In genomic region chr15:40930430-40931299, GRCh38 we compare ENCODE assay signal across 8 cellular contexts. TPM values are rescaled to one million over a fixed set of nuclear protein-coding genes. Genes with fewer than 3 reads are reported as not detected.
DNase-seq lines count a peak whose midpoint lies in the region; ATAC-seq and TF ChIP-seq lines count a peak whose summit lies in the region.

No MANE protein-coding gene starts in this region.

- H3K4me3 ChIP-seq in hepatocyte, result peak overlapping the region; percentile 60
- peak overlapping the region; percentile 52 for H3K4me3 ChIP-seq in smooth muscle cell

- peaks cover 55% of the 10 kb centered on the region for H3K27me3 Mint-ChIP-seq in activated naive CD8-positive, alpha-beta T cell treated with anti-CD3 and anti-CD28 coated beads, Interleukin-2, amount 50 U/mL, for 24 hours

- H3K9me3 ChIP-seq in hepatocyte (ENCODE audit: low read depth) (no peaks in the 10 kb centered on the region), smooth muscle cell (replicated peaks; ENCODE audit: low read depth) (no peaks in the 10 kb centered on the region)

- H3K27ac Mint-ChIP-seq in activated naive CD8-positive, alpha-beta T cell treated with anti-CD3 and anti-CD28 coated beads, Interleukin-2, amount 50 U/mL, for 24 hours, result no peak overlapping the region

- H3K9me3 Mint-ChIP-seq in activated naive CD8-positive, alpha-beta T cell treated with anti-CD3 and anti-CD28 coated beads, Interleukin-2, amount 50 U/mL, for 24 hours, result no peaks in the 10 kb centered on the region

- TF ChIP-seq CTCF in hepatocyte (IDR thresholded peaks at IDR 0.05; ENCODE audit: poor library complexity), result peak; percentile 78
- peak; percentile 52 for TF ChIP-seq CTCF in smooth muscle cell (IDR thresholded peaks at IDR 0.05; ENCODE audit: borderline replicate concordance, insufficient read depth, poor library complexity, severe bottlenecking)

- H3K36me3 ChIP-seq in hepatocyte (replicated peaks; ENCODE audit: insufficient read depth, low read depth) (no peaks in the 10 kb centered on the region), smooth muscle cell (ENCODE audit: low read depth) (no peaks in the 10 kb centered on the region)

- H3K4me1 ChIP-seq in hepatocyte (ENCODE audit: insufficient read depth), result peaks cover 73% of the 10 kb centered on the region
- H3K4me1 ChIP-seq in smooth muscle cell (ENCODE audit: low read depth), result peaks cover 47% of the 10 kb centered on the region

- H3K27ac ChIP-seq in hepatocyte, result no peak overlapping the region
- no peak overlapping the region for H3K27ac ChIP-seq in smooth muscle cell (ENCODE audit: low read depth)

- peak; percentile 7 for DNase-seq in DMS79 treated with DMSO at 0.1 percent for 48 hours (lab: John Stamatoyannopoulos, UW)
- DNase-seq in DMS79 (lab: John Stamatoyannopoulos, UW), result no peak
- peak; percentile 14 for DNase-seq in NCI-H82 treated with DMSO at 0.1 percent for 48 hours (lab: John Stamatoyannopoulos, UW; ENCODE audit: unreplicated experiment)
- DNase-seq in activated naive CD8-positive, alpha-beta T cell treated with anti-CD3 and anti-CD28 coated beads, Interleukin-2, amount 50 U/mL, for 24 hours, result peak; percentile 69
- peak; percentile 74 for DNase-seq in hepatocyte (ENCODE audit: low spot score)
- no peak for DNase-seq in smooth muscle cell (lab: John Stamatoyannopoulos, UW; ENCODE audit: unreplicated experiment)
- no peak for DNase-seq in H4 (ENCODE audit: low spot score)

- H3K36me3 Mint-ChIP-seq in activated naive CD8-positive, alpha-beta T cell treated with anti-CD3 and anti-CD28 coated beads, Interleukin-2, amount 50 U/mL, for 24 hours (ENCODE audit: low read depth), result no peaks in the 10 kb centered on the region

- H4K20me1 ChIP-seq in hepatocyte (ENCODE audit: insufficient read depth, poor library complexity, severe bottlenecking) (peaks cover 3% of the 10 kb centered on the region), smooth muscle cell (ENCODE audit: low read depth) (peaks cover 8% of the 10 kb centered on the region)

- peak overlapping the region; percentile 99 for H3K4me2 ChIP-seq in hepatocyte
- peak overlapping the region; percentile 90 for H3K4me2 ChIP-seq in smooth muscle cell

- peaks cover 39% of the 10 kb centered on the region for H3K27me3 ChIP-seq in hepatocyte
- H3K27me3 ChIP-seq in smooth muscle cell (ENCODE audit: low read depth), result peaks cover 87% of the 10 kb centered on the region

- WGBS in hepatocyte (ENCODE audit: low lambda C conversion rate, missing lambda C conversion rate), result 2% methylated on average over 41 of the region's 46 CpGs
- 5% methylated on average over 46 of the region's 46 CpGs for WGBS in smooth muscle cell (ENCODE audit: low lambda C conversion rate)

- ATAC-seq in activated naive CD8-positive, alpha-beta T cell treated with anti-CD3 and anti-CD28 coated beads, Interleukin-2, amount 50 U/mL, for 24 hours, result peak; percentile 44
- no peak for ATAC-seq in HG02852 (IDR thresholded peaks at IDR 0.05; ENCODE audit: unreplicated experiment)

- H3K4me1 Mint-ChIP-seq in activated naive CD8-positive, alpha-beta T cell treated with anti-CD3 and anti-CD28 coated beads, Interleukin-2, amount 50 U/mL, for 24 hours, result peaks cover 41% of the 10 kb centered on the region

- no peaks in the 10 kb centered on the region for H3K79me2 ChIP-seq in hepatocyte
- H3K79me2 ChIP-seq in smooth muscle cell (ENCODE audit: low read depth), result no peaks in the 10 kb centered on the region

- no peaks in the 10 kb centered on the region for H3F3A ChIP-seq in smooth muscle cell (ENCODE audit: low read depth)

- H3K4me3 Mint-ChIP-seq in activated naive CD8-positive, alpha-beta T cell treated with anti-CD3 and anti-CD28 coated beads, Interleukin-2, amount 50 U/mL, for 24 hours, result peak overlapping the region; percentile 50

- H3K9me2 ChIP-seq in hepatocyte (replicated peaks; ENCODE audit: insufficient read depth), result no peaks in the 10 kb centered on the region

- H3K9ac ChIP-seq in smooth muscle cell (ENCODE audit: low read depth), result no peak overlapping the region

- peak overlapping the region; percentile 28 for H2AFZ ChIP-seq in hepatocyte
- H2AFZ ChIP-seq in smooth muscle cell (ENCODE audit: low read depth), result no peak overlapping the region

RNA-seq across cellular contexts. Expression of gene DLL4, which starts 1.5 kb away (rescaled TPM):
- total RNA-seq in hepatocyte (2.3 and 2.8 TPM in 2 replicates), smooth muscle cell (0.04 TPM in 1 of 2 replicates, not detected in the other)
- polyA plus RNA-seq in hepatocyte (1.1 TPM in 1 of 2 replicates, not detected in the other), smooth muscle cell (0.37 TPM in 1 of 2 replicates, not detected in the other)
- 0.10 TPM in 1 of 2 replicates, not detected in the other for total RNA-seq in H4 (2014; rRNA removed; shearing (Covaris generic))

RNA-seq across cellular contexts. Expression of gene CHAC1, which starts 22.6 kb away (rescaled TPM):
- total RNA-seq in hepatocyte (22.1 and 26.8 TPM in 2 replicates), smooth muscle cell (25.2 and 29.6 TPM in 2 replicates)
- polyA plus RNA-seq in hepatocyte (15.6 and 16.2 TPM in 2 replicates), smooth muscle cell (31.5 and 33.6 TPM in 2 replicates)
- total RNA-seq in H4 (2014; rRNA removed; shearing (Covaris generic)), result 28.0 and 35.4 TPM in 2 replicates

RNA-seq across cellular contexts. Expression of gene VPS18, which starts 36.4 kb away (rescaled TPM):
- total RNA-seq in hepatocyte, result 38.3 and 40.1 TPM in 2 replicates
- 34.6 and 40.3 TPM in 2 replicates for polyA plus RNA-seq in hepatocyte
- total RNA-seq in smooth muscle cell, result 14.2 and 15.4 TPM in 2 replicates
- 17.2 and 24.4 TPM in 2 replicates for polyA plus RNA-seq in smooth muscle cell
- total RNA-seq in H4 (2014; rRNA removed; shearing (Covaris generic)), result 13.3 and 18.5 TPM in 2 replicates

RNA-seq across cellular contexts. Expression of gene RHOV, which starts 56.6 kb away (rescaled TPM):
- total RNA-seq in hepatocyte (1.2 and 1.7 TPM in 2 replicates), smooth muscle cell (2.9 and 3.3 TPM in 2 replicates)
- polyA plus RNA-seq in hepatocyte (5.7 and 6.1 TPM in 2 replicates), smooth muscle cell (3.0 and 10.3 TPM in 2 replicates)
- total RNA-seq in H4 (2014; rRNA removed; shearing (Covaris generic)), result 0.41 TPM in 1 of 2 replicates, not detected in the other

Comparison
In these comparisons a context has a peak if more than half of its experiments do, and no peak if none do; other contexts are left out.
1. DNase-seq: peak in DMS79 treated with DMSO at 0.1 percent for 48 hours (single experiment), NCI-H82 treated with DMSO at 0.1 percent for 48 hours (single experiment), activated naive CD8-positive, alpha-beta T cell treated with anti-CD3 and anti-CD28 coated beads, Interleukin-2, amount 50 U/mL, for 24 hours (single experiment) and hepatocyte (single experiment); none in DMS79 (single experiment), smooth muscle cell (single experiment) and H4 (single experiment).